Comparison of ENCODE assay signal across 9 cellular contexts in the genomic region with DNA sequence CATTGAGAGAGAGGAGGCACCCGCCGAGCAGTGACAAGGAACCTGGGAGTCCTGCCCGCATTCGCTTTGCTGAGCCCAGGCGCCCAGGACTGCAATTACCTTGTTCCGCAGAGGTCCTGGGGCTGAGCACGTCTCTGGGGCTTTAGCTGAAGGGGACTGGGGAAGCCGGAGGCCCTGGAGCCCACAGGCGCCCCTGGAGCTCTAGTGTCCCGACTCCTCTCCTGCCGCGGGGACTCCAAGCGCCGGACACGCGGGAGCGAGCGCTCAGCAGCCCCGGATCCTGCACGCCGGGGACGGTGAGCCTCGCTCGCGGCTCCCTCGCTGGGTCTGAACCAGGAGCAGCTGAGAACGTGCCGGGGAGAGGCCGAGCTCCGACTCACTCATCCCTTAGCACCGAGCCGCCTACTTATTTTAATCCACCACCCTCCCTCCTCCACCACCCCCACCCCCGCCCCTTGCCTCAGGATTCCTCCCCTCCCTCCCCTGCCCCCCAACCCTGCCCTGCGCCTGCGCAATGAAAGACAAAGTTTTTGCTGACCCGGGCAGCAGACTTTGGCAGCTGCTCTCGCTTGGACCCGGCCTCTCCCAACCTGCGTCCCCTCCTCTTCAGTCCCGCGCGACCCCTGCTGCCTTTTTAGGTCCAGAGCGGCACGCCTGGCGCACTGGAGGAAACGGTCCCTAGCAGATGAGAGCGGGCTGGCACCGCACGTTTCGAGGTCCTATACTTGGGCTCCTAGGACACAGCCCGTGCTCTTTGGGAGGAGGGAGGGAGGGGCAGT. TPM values are rescaled to one million over a fixed set of nuclear protein-coding genes. Genes with fewer than 3 reads are reported as not detected.
DNase-seq lines count a peak whose midpoint lies in the region; ATAC-seq and TF ChIP-seq lines count a peak whose summit lies in the region.
"Had no signal": no experiment of that assay in that cellular context is flagged by ENCODE, and none has a peak within 500 bp of the region (broad histone marks: within the 10 kb centered on the region; RNA-seq: fewer than 3 reads in every experiment).

Gene OSR1, minus strand, starts transcription at position 382 of the 779 bp plus-strand sequence. CDS start 4,818 bp downstream, outside the sequence.

- peaks cover 48% of the 10 kb centered on the region for H3K4me1 Mint-ChIP-seq in activated naive CD8-positive, alpha-beta T cell (ENCODE audit: low read depth)
- peaks cover 45% of the 10 kb centered on the region for H3K4me1 Mint-ChIP-seq in activated naive CD8-positive, alpha-beta T cell treated with anti-CD3 and anti-CD28 coated beads, Interleukin-2, amount 50 U/mL, for 24 hours

- no peaks in the 10 kb centered on the region for H3K9me3 Mint-ChIP-seq in activated naive CD8-positive, alpha-beta T cell (ENCODE audit: low read depth)
- no peaks in the 10 kb centered on the region for H3K9me3 Mint-ChIP-seq in activated naive CD8-positive, alpha-beta T cell treated with anti-CD3 and anti-CD28 coated beads, Interleukin-2, amount 50 U/mL, for 24 hours
- H3K9me3 Mint-ChIP-seq: activated naive CD4-positive, alpha-beta T cell treated with anti-CD3 and anti-CD28 coated beads, Interleukin-2, amount 50 U/mL, for 72 hours had no signal

- H3K36me3 Mint-ChIP-seq in activated naive CD8-positive, alpha-beta T cell, result no peaks in the 10 kb centered on the region
- no peaks in the 10 kb centered on the region for H3K36me3 Mint-ChIP-seq in activated naive CD8-positive, alpha-beta T cell treated with anti-CD3 and anti-CD28 coated beads, Interleukin-2, amount 50 U/mL, for 24 hours (ENCODE audit: low read depth)

- H3K27me3 Mint-ChIP-seq in activated naive CD8-positive, alpha-beta T cell, result peaks cover 59% of the 10 kb centered on the region
- peaks cover 91% of the 10 kb centered on the region for H3K27me3 Mint-ChIP-seq in activated naive CD8-positive, alpha-beta T cell treated with anti-CD3 and anti-CD28 coated beads, Interleukin-2, amount 50 U/mL, for 24 hours

- no peak for DNase-seq in activated naive CD8-positive, alpha-beta T cell treated with anti-CD3 and anti-CD28 coated beads, Interleukin-2, amount 50 U/mL, for 24 hours
- DNase-seq in SJSA1 (ENCODE audit: low read depth in 1 of 2, low spot score in 2 of 2), result peak; percentile 65 to 77
- DNase-seq in epithelial cell of esophagus (ENCODE audit: low read depth), result peak; percentile 58
- DNase-seq in inferior parietal cortex (ENCODE audit: extremely low spot score), result no peak

- H3K9ac ChIP-seq in muscle layer of colon (ENCODE audit: low read length), result peak within 1 kb of the TSS; percentile 45

- peak within 1 kb of the TSS; percentile 16 for H3K27ac Mint-ChIP-seq in activated naive CD8-positive, alpha-beta T cell
- H3K27ac Mint-ChIP-seq in activated naive CD8-positive, alpha-beta T cell treated with anti-CD3 and anti-CD28 coated beads, Interleukin-2, amount 50 U/mL, for 24 hours, result no peak within 1 kb of the TSS

- H3K36me3 ChIP-seq in SJSA1 (no peaks in the 10 kb centered on the region), muscle layer of colon (ENCODE audit: insufficient read depth, low read length) (no peaks in the 10 kb centered on the region)

- H3K9me3 ChIP-seq in SJSA1 (replicated peaks), result no peaks in the 10 kb centered on the region
- no peaks in the 10 kb centered on the region for H3K9me3 ChIP-seq in muscle layer of colon (ENCODE audit: low read length)

- H3K27ac ChIP-seq in SJSA1, result no peak within 1 kb of the TSS
- peak within 1 kb of the TSS; percentile 83 for H3K27ac ChIP-seq in muscle layer of colon (ENCODE audit: low read depth, low read length)

- H3K4me3 ChIP-seq in SJSA1 (peak within 1 kb of the TSS; percentile 58), epithelial cell of esophagus (ENCODE audit: low read length) (peak within 1 kb of the TSS; percentile 66), muscle layer of colon (ENCODE audit: low read depth in 1 of 2, low read length in 2 of 2) (peak within 1 kb of the TSS; percentile 67 to 86)

- H3K27me3 ChIP-seq in SJSA1 (replicated peaks) (no peaks in the 10 kb centered on the region), muscle layer of colon (ENCODE audit: control insufficient read depth in 1 of 2, insufficient read depth in 2 of 2, low read length in 2 of 2) (peaks cover 8 to 41% of the 10 kb centered on the region in 2 donors)

- ATAC-seq in activated naive CD8-positive, alpha-beta T cell treated with anti-CD3 and anti-CD28 coated beads, Interleukin-2, amount 50 U/mL, for 24 hours, result no peak
- ATAC-seq in GM18517 (IDR thresholded peaks at IDR 0.05; ENCODE audit: unreplicated experiment), result no peak
- ATAC-seq in GM18873 (IDR thresholded peaks at IDR 0.05; ENCODE audit: low FRiP score, unreplicated experiment), result no peak

- H3K4me1 ChIP-seq in SJSA1 (replicated peaks) (peaks cover 12% of the 10 kb centered on the region), muscle layer of colon (ENCODE audit: insufficient read depth, low read length) (peaks cover 19% of the 10 kb centered on the region)

- peak; percentile 7 for TF ChIP-seq CTCF in epithelial cell of esophagus (IDR thresholded peaks at IDR 0.05; ENCODE audit: insufficient read depth, low read depth, low read length, missing control alignments)

- H3K4me3 Mint-ChIP-seq in activated naive CD8-positive, alpha-beta T cell, result peak within 1 kb of the TSS; percentile 63
- no peak within 1 kb of the TSS for H3K4me3 Mint-ChIP-seq in activated naive CD8-positive, alpha-beta T cell treated with anti-CD3 and anti-CD28 coated beads, Interleukin-2, amount 50 U/mL, for 24 hours

RNA-seq across cellular contexts. Expression of gene OSR1, which starts in this region (rescaled TPM):
- total RNA-seq in SJSA1 (2014; rRNA removed; shearing (Covaris generic)), result 1.9 and 2.2 TPM in 2 replicates
- total RNA-seq: activated naive CD4-positive, alpha-beta T cell treated with anti-CD3 and anti-CD28 coated beads, Interleukin-2, amount 50 U/mL, for 72 hours had no signal

Comparison
In these comparisons a context has a peak if more than half of its experiments do, and no peak if none do; other contexts are left out.
1. DNase-seq: peak in SJSA1 (2 of 2) and epithelial cell of esophagus (single experiment); none in activated naive CD8-positive, alpha-beta T cell treated with anti-CD3 and anti-CD28 coated beads, Interleukin-2, amount 50 U/mL, for 24 hours (single experiment) and inferior parietal cortex (single experiment).
2. Peak in every context shown above with its lines, with median percentiles within 50 percentile points of each other: H3K4me3 ChIP-seq.